1 cellular context compared by ENCODE assay signal in the genomic region with DNA sequence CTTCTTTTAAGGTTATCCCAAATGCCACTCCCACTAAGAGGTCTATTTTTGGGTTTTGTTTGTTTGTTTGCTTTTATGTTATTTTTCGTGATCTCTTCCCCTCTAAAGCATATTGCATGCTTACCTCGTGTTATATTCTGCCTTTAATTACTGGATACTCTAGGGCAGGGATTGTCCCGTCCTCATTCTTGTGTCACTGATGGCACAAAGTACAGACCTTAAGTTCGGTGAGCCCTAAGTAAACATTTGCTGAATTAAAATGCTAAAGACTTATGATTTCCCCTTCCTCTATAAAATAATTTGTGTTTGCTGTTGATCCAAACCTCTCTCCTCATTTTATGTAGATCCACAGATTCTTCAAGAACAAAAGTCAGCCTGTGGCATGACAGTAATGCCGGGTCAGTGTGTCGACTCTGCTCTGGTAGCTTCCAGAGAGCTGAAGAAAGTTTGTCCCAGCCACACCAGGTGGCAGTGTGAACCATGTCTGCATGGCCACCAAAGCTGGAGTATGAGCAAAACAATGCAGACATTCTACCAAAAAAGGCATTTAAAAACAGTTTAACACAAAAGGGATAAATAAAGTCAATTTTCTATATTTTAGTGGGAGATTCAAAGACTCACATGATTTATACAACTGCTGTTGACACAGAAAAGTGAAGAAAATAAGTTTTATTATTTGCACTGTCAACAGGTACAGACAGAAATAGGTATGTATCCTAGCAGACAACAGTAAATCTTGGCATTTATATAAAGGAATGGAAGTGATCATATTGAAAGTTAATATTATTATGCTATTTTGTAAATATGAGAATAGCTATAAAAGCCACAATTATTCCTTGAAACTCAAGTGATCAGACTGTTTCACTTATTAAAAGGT.
TF ChIP-seq lines count a peak whose summit lies in the region.

No MANE protein-coding gene starts in this region.

TF ChIP-seq in HepG2, 621 proteins besides CTCF, POLR2A, EP300 and RAD21 (continued from another document):
- TF ChIP-seq SRSF9 (IDR thresholded peaks at IDR 0.05; ENCODE audit: borderline replicate concordance, insufficient read depth, low read depth, low read length, poor library complexity, severe bottlenecking) (no peak), STAT6 (CRISPR knock-in tag; IDR thresholded peaks at IDR 0.05; ENCODE audit: borderline replicate concordance) (no peak)
TF ChIP-seq in HepG2: peak in this region for 8.
